In genomic region chr15:85722789-85723188, GRCh38 we compare ENCODE assay signal across 21 cellular contexts.
DNase-seq lines count a peak whose midpoint lies in the region; ATAC-seq and TF ChIP-seq lines count a peak whose summit lies in the region.
"Had no signal": no experiment of that assay in that cellular context is flagged by ENCODE, and none has a peak within 500 bp of the region (broad histone marks: within the 10 kb centered on the region; RNA-seq: fewer than 3 reads in every experiment).

No MANE protein-coding gene starts in this region.

- H3K4me3 ChIP-seq in hepatocyte (no peak overlapping the region), uterus (no peak overlapping the region), osteoblast (ENCODE audit: insufficient read depth, low read length) (no peak overlapping the region)
- H3K4me3 ChIP-seq: mucosa of descending colon, thoracic aorta had no signal

- peaks cover 74% of the 10 kb centered on the region for H3K36me3 Mint-ChIP-seq in activated CD8-positive, alpha-beta T cell treated with anti-CD3 and anti-CD28 coated beads for 36 hours (ENCODE audit: low read depth)

- H3K79me2 ChIP-seq in hepatocyte: no peaks in the 10 kb centered on the region
- H3K79me2 ChIP-seq in osteoblast (ENCODE audit: insufficient read depth, low read length): no peaks in the 10 kb centered on the region

- H4K20me1 ChIP-seq in hepatocyte (ENCODE audit: insufficient read depth, poor library complexity, severe bottlenecking) (no peaks in the 10 kb centered on the region), osteoblast (ENCODE audit: insufficient read depth, low read length) (no peaks in the 10 kb centered on the region)

- H3K9me2 ChIP-seq in hepatocyte (replicated peaks; ENCODE audit: insufficient read depth): no peaks in the 10 kb centered on the region

- no peak for TF ChIP-seq CTCF in activated CD8-positive, alpha-beta T cell treated with anti-CD3 and anti-CD28 coated beads for 36 hours (IDR thresholded peaks at IDR 0.05)
- no peak for TF ChIP-seq CTCF in hepatocyte (IDR thresholded peaks at IDR 0.05; ENCODE audit: poor library complexity)
- no peak for TF ChIP-seq CTCF in uterus (IDR thresholded peaks at IDR 0.05)
- TF ChIP-seq CTCF in osteoblast (IDR thresholded peaks at IDR 0.05; ENCODE audit: extremely low read depth, low read depth, low read length): no peak

- ATAC-seq in left ventricle myocardium superior (peak; percentile 5), left cardiac atrium (no peak)
- no peak for ATAC-seq in activated CD8-positive, alpha-beta T cell treated with anti-CD3 and anti-CD28 coated beads for 36 hours
- ATAC-seq: HCT116, mucosa of descending colon had no signal

- DNase-seq in left ventricle myocardium superior (no peak), left cardiac atrium (no peak), hepatocyte (ENCODE audit: low spot score) (no peak), uterus (no peak), osteoblast (ENCODE audit: insufficient read length, low spot score, missing footprints) (no peak), pons (ENCODE audit: low spot score) (no peak)
- no peak for DNase-seq in activated CD8-positive, alpha-beta T cell treated with anti-CD3 and anti-CD28 coated beads for 36 hours
- DNase-seq in stimulated activated CD4-positive, alpha-beta T cell treated with anti-CD3 and anti-CD28 coated beads, Interleukin-4, amount 100 ng/mL, for 24 hours: no peak
- DNase-seq: activated gamma-delta T cell treated with Interleukin-2 at 50 U/mL for 16 hours; kidney glomerular epithelial cell; mucosa of descending colon; NCI-H146; NCI-H2171; NCI-H69; SHP77; stimulated activated CD4-positive, alpha-beta T cell treated with anti-CD3 and anti-CD28 coated beads, Interleukin-12 subunit alpha, Interleukin-12 subunit beta, amount 100 ng/mL, for 4 hours; WERI-Rb-1 had no signal

- POLR2A ChIA-PET in activated CD8-positive, alpha-beta T cell treated with anti-CD3 and anti-CD28 coated beads for 36 hours (lab: Charles Lee): no interaction called here

- H3K9me3 Mint-ChIP-seq in activated CD8-positive, alpha-beta T cell treated with anti-CD3 and anti-CD28 coated beads for 36 hours: no peaks in the 10 kb centered on the region
- H3K9me3 Mint-ChIP-seq: T-helper 1 cell treated with Interleukin-12 subunit alpha and Interleukin-12 subunit beta and Interleukin-4 antibody, amounts not matched to agents 30 μg/mL and 1 μg/mL, for 36 hours had no signal

- no peak for TF ChIP-seq POLR2A in uterus (IDR thresholded peaks at IDR 0.05)

- H3K4me1 ChIP-seq in hepatocyte (ENCODE audit: insufficient read depth) (peaks cover 12% of the 10 kb centered on the region), uterus (peaks cover 7 to 17% of the 10 kb centered on the region in 2 donors), osteoblast (ENCODE audit: insufficient read depth, low read length) (peaks cover 31% of the 10 kb centered on the region)

- H3K4me2 ChIP-seq in hepatocyte (no peak overlapping the region), osteoblast (ENCODE audit: insufficient read depth, low read length) (no peak overlapping the region)

- H3K27ac Mint-ChIP-seq in activated CD8-positive, alpha-beta T cell treated with anti-CD3 and anti-CD28 coated beads for 36 hours: peak overlapping the region; percentile 73
- H3K27ac Mint-ChIP-seq: T-helper 1 cell treated with Interleukin-12 subunit alpha and Interleukin-12 subunit beta and Interleukin-4 antibody, amounts not matched to agents 30 μg/mL and 1 μg/mL, for 36 hours had no signal

- H3K36me3 ChIP-seq in hepatocyte (replicated peaks; ENCODE audit: insufficient read depth, low read depth) (peaks cover 9% of the 10 kb centered on the region), uterus (no peaks in the 10 kb centered on the region), osteoblast (ENCODE audit: insufficient read depth, low read length) (peaks cover 52% of the 10 kb centered on the region)

- H3K4me3 Mint-ChIP-seq in activated CD8-positive, alpha-beta T cell treated with anti-CD3 and anti-CD28 coated beads for 36 hours: no peak overlapping the region
- H3K4me3 Mint-ChIP-seq: T-helper 1 cell treated with Interleukin-12 subunit alpha and Interleukin-12 subunit beta and Interleukin-4 antibody, amounts not matched to agents 30 μg/mL and 1 μg/mL, for 36 hours had no signal

- intact Hi-C loops in left ventricle myocardium superior (cut with micrococcal nuclease): loop anchor here (10.0 kb wide), 1 partner anchor 228 kb away; no protein-coding TSS in a partner anchor
- intact Hi-C loops in left cardiac atrium (cut with DNase I): loop anchor here in 1 of 2 donors (10.0 kb wide), 1 partner anchor 238 kb away; no protein-coding TSS in a partner anchor
- intact Hi-C loops in activated CD8-positive, alpha-beta T cell treated with anti-CD3 and anti-CD28 coated beads for 36 hours (cut with micrococcal nuclease): no loop called here
- intact Hi-C loops in uterus (cut with DNase I; ENCODE audit: low total_unique reads): no loop called here

- peaks cover 43% of the 10 kb centered on the region for H3K4me1 Mint-ChIP-seq in activated CD8-positive, alpha-beta T cell treated with anti-CD3 and anti-CD28 coated beads for 36 hours (ENCODE audit: low read depth)

- 91% methylated on average over 2 of the region's 2 CpGs for WGBS in hepatocyte (ENCODE audit: low lambda C conversion rate, missing lambda C conversion rate)

- H2AFZ ChIP-seq in hepatocyte: no peak overlapping the region
- no peak overlapping the region for H2AFZ ChIP-seq in osteoblast (ENCODE audit: low read length)

- H3K27me3 ChIP-seq in hepatocyte (no peaks in the 10 kb centered on the region), uterus (no peaks in the 10 kb centered on the region), osteoblast (ENCODE audit: insufficient read depth, low read length) (no peaks in the 10 kb centered on the region)
- H3K27me3 ChIP-seq: neutrophil had no signal

- no peaks in the 10 kb centered on the region for H3K9me3 ChIP-seq in hepatocyte (ENCODE audit: low read depth)
- no peaks in the 10 kb centered on the region for H3K9me3 ChIP-seq in uterus
- no peaks in the 10 kb centered on the region for H3K9me3 ChIP-seq in osteoblast (ENCODE audit: low read depth, low read length)
- H3K9me3 ChIP-seq: mucosa of descending colon, neutrophil, thoracic aorta had no signal

- H3K27ac ChIP-seq in hepatocyte: peak overlapping the region; percentile 14
- H3K27ac ChIP-seq in uterus: peak overlapping the region; percentile 88 to 98
- no peak overlapping the region for H3K27ac ChIP-seq in osteoblast (ENCODE audit: low read depth, low read length)
- H3K27ac ChIP-seq: neutrophil, thoracic aorta, WERI-Rb-1 had no signal

- CTCF ChIA-PET in activated CD8-positive, alpha-beta T cell treated with anti-CD3 and anti-CD28 coated beads for 36 hours (lab: Charles Lee): interaction anchor here (0.6 to 2.6 kb wide), 2 partner anchors 13 to 205 kb away, joined by 3 to 9 read pairs; no protein-coding TSS in a partner anchor

- no peaks in the 10 kb centered on the region for H3K27me3 Mint-ChIP-seq in activated CD8-positive, alpha-beta T cell treated with anti-CD3 and anti-CD28 coated beads for 36 hours
